Comparison of ENCODE assay signal across 23 cellular contexts in genomic region chr13:43522788-43523187, GRCh38.
DNase-seq lines count a peak whose midpoint lies in the region; ATAC-seq and TF ChIP-seq lines count a peak whose summit lies in the region.
"Had no signal": no experiment of that assay in that cellular context is flagged by ENCODE, and none has a peak within 500 bp of the region (broad histone marks: within the 10 kb centered on the region; RNA-seq: fewer than 3 reads in every experiment).

No MANE protein-coding gene starts in this region.

- H3K36me3 Mint-ChIP-seq in activated T-cell treated with anti-CD3 and anti-CD28 coated beads, Interleukin-2, amount 50 U/mL, for 4 hours (ENCODE audit: insufficient read depth) = no peaks in the 10 kb centered on the region
- no peaks in the 10 kb centered on the region for H3K36me3 Mint-ChIP-seq in CD14-positive monocyte
- H3K36me3 Mint-ChIP-seq in endothelial cell (ENCODE audit: low read depth, unreplicated experiment) = no peaks in the 10 kb centered on the region
- H3K36me3 Mint-ChIP-seq: activated CD8-positive, alpha-beta memory T cell treated with anti-CD3 and anti-CD28 coated beads, Interleukin-2, amount 10 ng/mL, durations not matched to agents 7 days and 5 days; activated naive CD8-positive, alpha-beta T cell; naive thymus-derived CD4-positive, alpha-beta T cell had no signal

- H3K9me3 Mint-ChIP-seq in activated T-cell treated with anti-CD3 and anti-CD28 coated beads, Interleukin-2, amount 50 U/mL, for 4 hours = no peaks in the 10 kb centered on the region
- H3K9me3 Mint-ChIP-seq in CD14-positive monocyte (peaks cover 0 to 4% (median 0%) of the 10 kb centered on the region in 7 donors), endothelial cell (ENCODE audit: unreplicated experiment) (no peaks in the 10 kb centered on the region)
- H3K9me3 Mint-ChIP-seq: dendritic cell treated with granulocyte-macrophage colony-stimulating factor and Interleukin-4, amounts not matched to agents 40 ng/mL and 50 ng/mL, for 4 days; stimulated activated naive CD8-positive, alpha-beta T cell treated with anti-CD3 and anti-CD28 coated beads, Interleukin-15, Interleukin-2, amounts not matched to agents 100 ng/mL and 50 ng/mL, for 24 hours had no signal

- intact Hi-C loops in CD14-positive monocyte (cut with micrococcal nuclease) = no loop called here

- no peaks in the 10 kb centered on the region for H3K4me1 Mint-ChIP-seq in activated T-cell treated with anti-CD3 and anti-CD28 coated beads, Interleukin-2, amount 50 U/mL, for 4 hours (ENCODE audit: low read depth)
- H3K4me1 Mint-ChIP-seq in CD14-positive monocyte (no peaks in the 10 kb centered on the region), endothelial cell (ENCODE audit: unreplicated experiment) (no peaks in the 10 kb centered on the region)
- H3K4me1 Mint-ChIP-seq: activated CD8-positive, alpha-beta memory T cell treated with anti-CD3 and anti-CD28 coated beads, Interleukin-2, amount 10 ng/mL, durations not matched to agents 7 days and 5 days; B cell; naive thymus-derived CD4-positive, alpha-beta T cell had no signal

- ATAC-seq in activated T-cell treated with anti-CD3 and anti-CD28 coated beads, Interleukin-2, amount 50 U/mL, for 4 hours = no peak
- ATAC-seq: activated CD8-positive, alpha-beta memory T cell treated with anti-CD3 and anti-CD28 coated beads, Interleukin-2, amount 10 ng/mL, durations not matched to agents 7 days and 5 days; HepG2; naive thymus-derived CD4-positive, alpha-beta T cell had no signal

- peak; percentile 60 for DNase-seq in GM03348 (ENCODE audit: low spot score)
- peak; percentile 36 for DNase-seq in SW480 (ENCODE audit: low spot score)
- peak; percentile 83 for DNase-seq in fibroblast of mammary gland (ENCODE audit: low read depth)
- DNase-seq in smooth muscle cell of the brain vasculature (ENCODE audit: low read depth, low spot score) = peak; percentile 41
- no peak for DNase-seq in activated T-cell treated with anti-CD3 and anti-CD28 coated beads, Interleukin-2, amount 50 U/mL, for 4 hours
- DNase-seq in CD14-positive monocyte (ENCODE audit: low spot score) = no peak
- DNase-seq in endothelial cell (ENCODE audit: low spot score) = no peak
- DNase-seq: activated CD4-positive, alpha-beta T cell treated with anti-CD3 and anti-CD28 coated beads for 48 hours; activated CD8-positive, alpha-beta memory T cell treated with anti-CD3 and anti-CD28 coated beads, Interleukin-2, amount 10 ng/mL, durations not matched to agents 7 days and 5 days; Caco-2; naive thymus-derived CD4-positive, alpha-beta T cell; NCI-H1694; NCI-H2171 treated with DMSO at 0.1 percent for 48 hours; NCI-H748 treated with DMSO at 0.1 percent for 48 hours; SHP77 treated with DMSO at 0.1 percent for 48 hours; sigmoid colon; transverse colon had no signal

- TF ChIP-seq CTCF in fibroblast of mammary gland (conservative IDR thresholded peaks at IDR 0.05; ENCODE audit: control insufficient read depth, insufficient read depth, low read depth, low read length) = no peak
- TF ChIP-seq CTCF in CD14-positive monocyte (IDR thresholded peaks at IDR 0.05) = no peak
- TF ChIP-seq CTCF in endothelial cell (IDR thresholded peaks at IDR 0.05; ENCODE audit: unreplicated experiment) = no peak

- no peak overlapping the region for H3K4me3 Mint-ChIP-seq in activated T-cell treated with anti-CD3 and anti-CD28 coated beads, Interleukin-2, amount 50 U/mL, for 4 hours
- H3K4me3 Mint-ChIP-seq in CD14-positive monocyte (no peak overlapping the region), endothelial cell (ENCODE audit: unreplicated experiment) (no peak overlapping the region)
- H3K4me3 Mint-ChIP-seq: activated CD8-positive, alpha-beta memory T cell treated with anti-CD3 and anti-CD28 coated beads, Interleukin-2, amount 10 ng/mL, durations not matched to agents 7 days and 5 days; activated naive CD8-positive, alpha-beta T cell; B cell; dendritic cell treated with granulocyte-macrophage colony-stimulating factor and Interleukin-4, amounts not matched to agents 40 ng/mL and 50 ng/mL, for 4 days; naive thymus-derived CD4-positive, alpha-beta T cell; stimulated activated naive CD8-positive, alpha-beta T cell treated with anti-CD3 and anti-CD28 coated beads, Interleukin-15, Interleukin-2, amounts not matched to agents 100 ng/mL and 50 ng/mL, for 24 hours had no signal

- no peak overlapping the region for H3K4me3 ChIP-seq in fibroblast of mammary gland (ENCODE audit: control insufficient read depth, low read depth, low read length)
- H3K4me3 ChIP-seq: breast epithelium, sigmoid colon, transverse colon had no signal

- H3K27ac Mint-ChIP-seq in CD14-positive monocyte (no peak overlapping the region), endothelial cell (ENCODE audit: unreplicated experiment) (no peak overlapping the region)
- H3K27ac Mint-ChIP-seq: activated CD8-positive, alpha-beta memory T cell treated with anti-CD3 and anti-CD28 coated beads, Interleukin-2, amount 10 ng/mL, durations not matched to agents 7 days and 5 days; activated naive CD8-positive, alpha-beta T cell; B cell; dendritic cell treated with granulocyte-macrophage colony-stimulating factor and Interleukin-4, amounts not matched to agents 40 ng/mL and 50 ng/mL, for 4 days; naive thymus-derived CD4-positive, alpha-beta T cell; stimulated activated naive CD8-positive, alpha-beta T cell treated with anti-CD3 and anti-CD28 coated beads, Interleukin-15, Interleukin-2, amounts not matched to agents 100 ng/mL and 50 ng/mL, for 24 hours had no signal

- H3K27me3 Mint-ChIP-seq in activated T-cell treated with anti-CD3 and anti-CD28 coated beads, Interleukin-2, amount 50 U/mL, for 4 hours (ENCODE audit: low read depth) = peaks cover 2% of the 10 kb centered on the region
- H3K27me3 Mint-ChIP-seq in CD14-positive monocyte (ENCODE audit: low read depth in 3 of 3) (peaks cover 0 to 5% (median 3%) of the 10 kb centered on the region in 3 donors), endothelial cell (ENCODE audit: unreplicated experiment) (no peaks in the 10 kb centered on the region)
- H3K27me3 Mint-ChIP-seq: B cell; dendritic cell treated with granulocyte-macrophage colony-stimulating factor and Interleukin-4, amounts not matched to agents 40 ng/mL and 50 ng/mL, for 4 days had no signal

Comparison
In these comparisons a context has a peak if more than half of its experiments do, and no peak if none do; other contexts are left out.
1. DNase-seq: peak in GM03348 (single experiment), SW480 (single experiment), fibroblast of mammary gland (single experiment) and smooth muscle cell of the brain vasculature (single experiment); none in activated T-cell treated with anti-CD3 and anti-CD28 coated beads, Interleukin-2, amount 50 U/mL, for 4 hours (single experiment), CD14-positive monocyte (single experiment) and endothelial cell (single experiment).